In the genomic region with DNA sequence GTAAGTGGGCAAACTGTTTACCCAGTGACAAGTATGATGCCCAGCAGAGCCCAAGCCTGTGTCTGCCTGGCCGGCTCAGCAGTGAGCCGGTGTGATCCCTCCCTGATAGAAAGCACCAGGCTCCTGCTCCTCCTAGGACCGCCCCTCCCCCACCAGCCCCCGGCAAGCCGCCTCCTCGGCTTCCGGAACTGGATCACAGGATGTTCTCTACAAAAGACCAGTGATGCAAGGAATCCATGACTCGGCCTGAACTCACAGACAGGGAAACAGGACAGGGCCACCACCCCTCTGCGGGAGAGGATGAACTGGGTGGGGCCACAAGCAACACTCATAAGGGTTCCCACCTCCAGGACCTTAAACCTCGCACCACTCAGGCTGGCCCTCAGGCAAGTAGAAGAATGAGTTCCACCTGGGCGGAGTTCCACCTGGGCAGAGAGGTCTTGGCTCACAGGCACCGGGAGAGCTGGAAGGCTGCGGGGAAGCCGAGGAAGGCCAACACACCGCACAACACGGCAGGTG, we compare ENCODE assay signal across 8 cellular contexts.
DNase-seq lines count a peak whose midpoint lies in the region; ATAC-seq and TF ChIP-seq lines count a peak whose summit lies in the region.

No MANE protein-coding gene starts in this region.

- no peak for TF ChIP-seq CTCF in AG10803 (conservative IDR thresholded peaks at IDR 0.05; ENCODE audit: low read length)

- no peak for ATAC-seq in GM19463 (IDR thresholded peaks at IDR 0.05; ENCODE audit: unreplicated experiment)

- peak; percentile 71 for DNase-seq in AG10803 (ENCODE audit: low read depth)
- DNase-seq in NCI-H2227 (lab: John Stamatoyannopoulos, UW; ENCODE audit: unreplicated experiment), result peak; percentile 71
- peak; percentile 86 for DNase-seq in ecto neural progenitor cell (ENCODE audit: low spot score)
- DNase-seq in medulla oblongata (ENCODE audit: extremely low spot score), result peak; percentile 49
- no peak for DNase-seq in NCI-H2171 treated with DMSO at 0.1 percent for 48 hours (lab: John Stamatoyannopoulos, UW)
- DNase-seq in NCI-H2171 (lab: John Stamatoyannopoulos, UW), result no peak
- DNase-seq in NCI-H2107 (lab: John Stamatoyannopoulos, UW), result no peak

- peak overlapping the region; percentile 51 for H3K4me3 ChIP-seq in AG10803 (ENCODE audit: low read length)

Comparison
In these comparisons a context has a peak if more than half of its experiments do, and no peak if none do; other contexts are left out.
1. DNase-seq: peak in AG10803 (single experiment), NCI-H2227 (single experiment), ecto neural progenitor cell (single experiment) and medulla oblongata (single experiment); none in NCI-H2171 treated with DMSO at 0.1 percent for 48 hours (single experiment), NCI-H2171 (single experiment) and NCI-H2107 (single experiment).